Comparison of ENCODE assay signal across 6 cellular contexts in the genomic region with DNA sequence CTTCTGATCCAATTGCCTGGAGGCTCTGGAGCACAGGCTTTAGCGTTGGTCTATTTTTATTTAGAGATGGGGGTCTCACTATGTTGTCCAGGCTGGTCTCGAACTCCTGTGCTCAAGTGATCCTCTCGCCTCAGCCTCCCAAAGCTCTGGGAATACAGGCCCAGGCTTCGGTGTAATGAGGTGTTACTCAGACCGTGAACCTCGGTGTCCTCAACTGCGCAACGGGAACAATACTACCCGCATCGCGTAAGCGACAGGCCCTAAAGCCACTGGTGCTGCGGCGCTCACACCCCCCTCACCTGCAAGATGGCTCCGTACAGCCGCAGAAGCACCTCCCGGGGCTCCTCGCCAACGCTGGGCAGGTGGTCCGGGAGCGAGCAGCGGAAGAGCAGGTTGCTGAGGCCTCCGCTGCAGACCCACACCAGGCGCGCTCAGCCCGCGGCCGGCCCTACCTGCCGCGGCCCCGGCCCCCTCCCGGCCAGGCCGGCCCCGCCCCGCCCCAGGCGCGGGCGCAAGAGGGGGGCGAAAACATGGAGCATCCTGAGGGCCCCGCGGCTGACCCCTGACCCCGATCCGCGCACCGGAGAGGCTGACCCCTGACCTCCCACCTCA. TPM values are rescaled to one million over a fixed set of nuclear protein-coding genes. Genes with fewer than 3 reads are reported as not detected.
A peak's percentile ranks its signal among the peaks of the same experiment; 100 is the strongest.
DNase-seq lines count a peak whose midpoint lies in the region; ATAC-seq and TF ChIP-seq lines count a peak whose summit lies in the region.

No MANE protein-coding gene starts in this region.

- H3K36me3 ChIP-seq in left lung, result peaks cover 0 to 25% of the 10 kb centered on the region in 2 donors

- intact Hi-C loops in left lung (cut with DNase I), result no loop called here

- H3K9me3 ChIP-seq in left lung, result no peaks in the 10 kb centered on the region

- peak overlapping the region; percentile 77 to 91 for H3K4me3 ChIP-seq in left lung

- H3K4me1 ChIP-seq in left lung, result peaks cover 10 to 38% of the 10 kb centered on the region in 2 donors

- TF ChIP-seq CTCF in left lung (IDR thresholded peaks at IDR 0.05), result no peak

- peak overlapping the region; percentile 99 to 100 for H3K27ac ChIP-seq in left lung

- DNase-seq in AML-193 (lab: John Stamatoyannopoulos, UW) (peak; percentile 13 to 34), left lung (no peak), H4 (ENCODE audit: low spot score) (no peak)
- peak; percentile 59 to 70 for DNase-seq in activated T-cell treated with anti-CD3 and anti-CD28 coated beads, Interleukin-2, amount 50 U/mL, for 48 hours

- peak; percentile 17 for ATAC-seq in HG02571 (IDR thresholded peaks at IDR 0.05; ENCODE audit: unreplicated experiment)
- peak; percentile 66 for ATAC-seq in left lung
- ATAC-seq in HG03460 (IDR thresholded peaks at IDR 0.05; ENCODE audit: unreplicated experiment), result no peak

- peaks cover 0 to 5% of the 10 kb centered on the region in 2 donors for H3K27me3 ChIP-seq in left lung

RNA-seq across cellular contexts. Expression of a gene that starts 0.6 kb away (rescaled TPM):
- total RNA-seq in left lung, result 10 to 100 TPM; 67.4 to 75.9 TPM
- total RNA-seq in H4 (2014; rRNA removed; shearing (Covaris generic)), result 9.4 and 12.1 TPM in 2 replicates

RNA-seq across cellular contexts. Expression of a gene that starts 3.8 kb away (rescaled TPM):
- total RNA-seq in left lung, result 10 to 100 TPM; 15.3 to 20.0 TPM
- 2.0 and 2.4 TPM in 2 replicates for total RNA-seq in H4 (2014; rRNA removed; shearing (Covaris generic))

RNA-seq across cellular contexts. Expression of a gene that starts 18.5 kb away (rescaled TPM):
- 1 to 10 TPM; 1.4 to 2.3 TPM for total RNA-seq in left lung
- total RNA-seq in H4 (2014; rRNA removed; shearing (Covaris generic)), result 0.29 and 0.41 TPM in 2 replicates

RNA-seq across cellular contexts. Expression of a gene that starts 19.3 kb away (rescaled TPM):
- total RNA-seq in left lung, result not detected
- not detected in 2 replicates for total RNA-seq in H4 (2014; rRNA removed; shearing (Covaris generic))

RNA-seq across cellular contexts. Expression of a gene that starts 36.4 kb away (rescaled TPM):
- under 1 TPM; 0.29 to 0.73 TPM for total RNA-seq in left lung
- 0.18 and 0.48 TPM in 2 replicates for total RNA-seq in H4 (2014; rRNA removed; shearing (Covaris generic))

Comparison
In these comparisons a context has a peak if more than half of its experiments do, and no peak if none do; other contexts are left out.
1. DNase-seq: peak in AML-193 (2 of 2) and activated T-cell treated with anti-CD3 and anti-CD28 coated beads, Interleukin-2, amount 50 U/mL, for 48 hours (2 of 2); none in left lung (0 of 2) and H4 (single experiment).